ENCODE assay signal across 8 cellular contexts in genomic region chr4:109432676-109433075, GRCh38.
DNase-seq lines count a peak whose midpoint lies in the region; ATAC-seq lines count a peak whose summit lies in the region.

No MANE protein-coding gene starts in this region.

- no peaks in the 10 kb centered on the region for H3K27me3 ChIP-seq in adipocyte (replicated peaks; ENCODE audit: control insufficient read depth, insufficient read depth, low read length)
- H3K27me3 ChIP-seq in stomach smooth muscle (ENCODE audit: control insufficient read depth in 1 of 2, insufficient read depth in 2 of 2, low read length in 2 of 2) = no peaks in the 10 kb centered on the region

- H3K4me3 ChIP-seq in adipocyte (ENCODE audit: low read length) (peak overlapping the region; percentile 98), stomach smooth muscle (ENCODE audit: low read length in 2 of 2) (peak overlapping the region; percentile 74 to 87)

- H3K9ac ChIP-seq in adipocyte (ENCODE audit: low read length) (peak overlapping the region; percentile 94), stomach smooth muscle (ENCODE audit: low read length in 2 of 2) (peak overlapping the region; percentile 87 to 92)

- peak overlapping the region; percentile 86 for H3K27ac ChIP-seq in stomach smooth muscle (ENCODE audit: low read length)

- no peak for DNase-seq in stimulated activated naive CD8-positive, alpha-beta T cell treated with anti-CD3 and anti-CD28 coated beads, Interleukin-15, Interleukin-2, amounts not matched to agents 100 U/mL and 50 U/mL, for 24 hours
- DNase-seq in adipocyte (ENCODE audit: low read depth) (peak; percentile 85), iris pigment epithelial cell (ENCODE audit: low read depth) (peak; percentile 83), NCI-H510A (lab: John Stamatoyannopoulos, UW) (no peak)

- ATAC-seq in stimulated activated naive CD8-positive, alpha-beta T cell treated with anti-CD3 and anti-CD28 coated beads, Interleukin-15, Interleukin-2, amounts not matched to agents 100 U/mL and 50 U/mL, for 24 hours = no peak
- ATAC-seq in GM19324 (IDR thresholded peaks at IDR 0.05; ENCODE audit: low FRiP score, unreplicated experiment) = no peak
- no peak for ATAC-seq in HG03175 (IDR thresholded peaks at IDR 0.05; ENCODE audit: unreplicated experiment)

- H3K27me3 Mint-ChIP-seq in stimulated activated naive CD8-positive, alpha-beta T cell treated with anti-CD3 and anti-CD28 coated beads, Interleukin-15, Interleukin-2, amounts not matched to agents 100 ng/mL and 50 ng/mL, for 24 hours = no peaks in the 10 kb centered on the region

- H3K4me3 Mint-ChIP-seq in stimulated activated naive CD8-positive, alpha-beta T cell treated with anti-CD3 and anti-CD28 coated beads, Interleukin-15, Interleukin-2, amounts not matched to agents 100 ng/mL and 50 ng/mL, for 24 hours = peak overlapping the region; percentile 81

- H3K9me3 ChIP-seq in adipocyte (ENCODE audit: control insufficient read depth, low read length) = no peaks in the 10 kb centered on the region
- no peaks in the 10 kb centered on the region for H3K9me3 ChIP-seq in stomach smooth muscle (ENCODE audit: control insufficient read depth in 2 of 2, low read length in 2 of 2)

- H3K27ac Mint-ChIP-seq in stimulated activated naive CD8-positive, alpha-beta T cell treated with anti-CD3 and anti-CD28 coated beads, Interleukin-15, Interleukin-2, amounts not matched to agents 100 ng/mL and 50 ng/mL, for 24 hours = peak overlapping the region; percentile 78

- peaks cover 58% of the 10 kb centered on the region for H3K4me1 Mint-ChIP-seq in stimulated activated naive CD8-positive, alpha-beta T cell treated with anti-CD3 and anti-CD28 coated beads, Interleukin-15, Interleukin-2, amounts not matched to agents 100 ng/mL and 50 ng/mL, for 24 hours (ENCODE audit: low read depth)

- H3K9me3 Mint-ChIP-seq in stimulated activated naive CD8-positive, alpha-beta T cell treated with anti-CD3 and anti-CD28 coated beads, Interleukin-15, Interleukin-2, amounts not matched to agents 100 ng/mL and 50 ng/mL, for 24 hours = no peaks in the 10 kb centered on the region

- peaks cover 17% of the 10 kb centered on the region for H3K36me3 Mint-ChIP-seq in stimulated activated naive CD8-positive, alpha-beta T cell treated with anti-CD3 and anti-CD28 coated beads, Interleukin-15, Interleukin-2, amounts not matched to agents 100 ng/mL and 50 ng/mL, for 24 hours (ENCODE audit: low read depth)

- H3K4me1 ChIP-seq in adipocyte (ENCODE audit: control insufficient read depth, insufficient read depth, low read length) = peaks cover 39% of the 10 kb centered on the region
- H3K4me1 ChIP-seq in stomach smooth muscle (ENCODE audit: control insufficient read depth, insufficient read depth, low read length) = peaks cover 19% of the 10 kb centered on the region

- no peaks in the 10 kb centered on the region for H3K36me3 ChIP-seq in adipocyte (ENCODE audit: control insufficient read depth, insufficient read depth, low read length, severe bottlenecking)
- no peaks in the 10 kb centered on the region for H3K36me3 ChIP-seq in stomach smooth muscle (ENCODE audit: control insufficient read depth in 2 of 2, insufficient read depth in 2 of 2, low read length in 2 of 2)

Comparison
In these comparisons a context has a peak if more than half of its experiments do, and no peak if none do; other contexts are left out.
1. DNase-seq: peak in adipocyte (single experiment) and iris pigment epithelial cell (single experiment); none in stimulated activated naive CD8-positive, alpha-beta T cell treated with anti-CD3 and anti-CD28 coated beads, Interleukin-15, Interleukin-2, amounts not matched to agents 100 U/mL and 50 U/mL, for 24 hours (single experiment) and NCI-H510A (single experiment).